8 cellular contexts compared by ENCODE assay signal in genomic region chr14:49868720-49869114, GRCh38. TPM values are rescaled to one million over a fixed set of nuclear protein-coding genes. Genes with fewer than 3 reads are reported as not detected.
DNase-seq lines count a peak whose midpoint lies in the region; ATAC-seq and TF ChIP-seq lines count a peak whose summit lies in the region.

No MANE protein-coding gene starts in this region.

- H3K27me3 ChIP-seq in GM23338 (ENCODE audit: insufficient read depth) (no peaks in the 10 kb centered on the region), skeletal muscle satellite cell (ENCODE audit: control insufficient read depth, insufficient read depth, low read length) (no peaks in the 10 kb centered on the region)

- no peak overlapping the region for H3K27ac ChIP-seq in GM23338 (ENCODE audit: low read depth)

- H3K27me3 Mint-ChIP-seq in GM23338 (ENCODE audit: insufficient read depth, low read depth, poor library complexity) (peaks cover 10% of the 10 kb centered on the region), T-cell (no peaks in the 10 kb centered on the region)

- ATAC-seq in GM23338: no peak
- no peak for ATAC-seq in T-cell (replicated peaks in 1 of 4)
- no peak for ATAC-seq in GM18519 (IDR thresholded peaks at IDR 0.05; ENCODE audit: low FRiP score, unreplicated experiment)

- H3K4me2 ChIP-seq in GM23338 (peak overlapping the region; percentile 94), skeletal muscle satellite cell (ENCODE audit: low read length) (peak overlapping the region; percentile 69)

- peak overlapping the region; percentile 98 for H2AFZ ChIP-seq in GM23338

- H3K36me3 Mint-ChIP-seq in GM23338 (ENCODE audit: low read depth) (no peaks in the 10 kb centered on the region; the same call in 2 of the 3 replicates), T-cell (no peaks in the 10 kb centered on the region)

- DNase-seq in GM23338 (ENCODE audit: low spot score) (no peak), T-cell (no peak), fibroblast of villous mesenchyme (ENCODE audit: low read depth) (no peak), mesenteric fat pad (ENCODE audit: low spot score) (no peak), SKM-1 (lab: John Stamatoyannopoulos, UW; ENCODE audit: unreplicated experiment) (no peak), SW 1271 (lab: John Stamatoyannopoulos, UW) (no peak)

- POLR2A ChIA-PET in T-cell (lab: Charles Lee): interaction anchor here (0.5 to 1.9 kb wide), 13 partner anchors 16 to 467 kb away, joined by 3 to 9 read pairs (median 4); partner anchors contain the start of genes ARF6 (in 1 of the 2), NEMF (in 1 of the 2) and VCPKMT (in 1 of the 2)

- H3K27ac Mint-ChIP-seq in GM23338 (no peak overlapping the region), T-cell (peak overlapping the region; percentile 97 to 98)

- H3K9me2 ChIP-seq in GM23338 (ENCODE audit: insufficient read depth): no peaks in the 10 kb centered on the region

- no peaks in the 10 kb centered on the region for H4K20me1 ChIP-seq in GM23338 (replicated peaks; ENCODE audit: insufficient read depth)

- CTCF ChIA-PET in T-cell (lab: Charles Lee): interaction anchor here (0.6 to 4.0 kb wide), 18 partner anchors 11 to 248 kb away, joined by 3 to 40 read pairs (median 6); partner anchors contain the start of genes ARF6 (in 1 of the 2), NEMF (in 1 of the 2) and VCPKMT (in 1 of the 2)

- H3K4me3 ChIP-seq in GM23338 (peak overlapping the region; percentile 70), fibroblast of villous mesenchyme (ENCODE audit: low read depth, low read length) (peak overlapping the region; percentile 64), skeletal muscle satellite cell (ENCODE audit: low read length) (peak overlapping the region; percentile 53)

- H3K4me3 Mint-ChIP-seq in GM23338 (peak overlapping the region; percentile 89), T-cell (peak overlapping the region; percentile 84 to 87 (median 86))

- H3K9me3 ChIP-seq in skeletal muscle satellite cell (replicated peaks; ENCODE audit: low read length): no peaks in the 10 kb centered on the region

- peak overlapping the region; percentile 73 for H3K9ac ChIP-seq in skeletal muscle satellite cell (ENCODE audit: low read depth, low read length)

- H3F3A ChIP-seq in GM23338 (replicated peaks; ENCODE audit: low read depth): no peaks in the 10 kb centered on the region

- H3K36me3 ChIP-seq in GM23338 (ENCODE audit: insufficient read depth): no peaks in the 10 kb centered on the region
- H3K36me3 ChIP-seq in skeletal muscle satellite cell (ENCODE audit: insufficient read depth, low read length): no peaks in the 10 kb centered on the region

- peaks cover 3% of the 10 kb centered on the region; the same call in 2 of the 3 replicates for H3K4me1 Mint-ChIP-seq in GM23338
- peaks cover 12 to 28% (median 15%) of the 10 kb centered on the region in 3 donors for H3K4me1 Mint-ChIP-seq in T-cell

- H3K9me3 Mint-ChIP-seq in GM23338: no peaks in the 10 kb centered on the region
- no peaks in the 10 kb centered on the region for H3K9me3 Mint-ChIP-seq in T-cell

- TF ChIP-seq CTCF in GM23338 (conservative IDR thresholded peaks at IDR 0.05; ENCODE audit: low read depth in 2 of 2) (no peak), fibroblast of villous mesenchyme (IDR thresholded peaks at IDR 0.05; ENCODE audit: insufficient read depth, low read depth, low read length) (no peak)

- peaks cover 5% of the 10 kb centered on the region; the same call in 1 of the 2 replicates for H3K4me1 ChIP-seq in GM23338 (ENCODE audit: insufficient read depth)
- peaks cover 19% of the 10 kb centered on the region for H3K4me1 ChIP-seq in skeletal muscle satellite cell (ENCODE audit: control insufficient read depth, insufficient read depth, low read length)

- no peaks in the 10 kb centered on the region for H3K79me2 ChIP-seq in GM23338 (replicated peaks; ENCODE audit: insufficient read depth)

TF ChIP-seq in GM23338, 12 proteins besides CTCF, POLR2A, EP300 and RAD21:
- no peak for TF ChIP-seq JUNB (IDR thresholded peaks at IDR 0.05; ENCODE audit: unreplicated experiment)
- no peak for TF ChIP-seq POLR2AphosphoS5 (IDR thresholded peaks at IDR 0.05; ENCODE audit: low read depth)
- no peak for TF ChIP-seq ZNF331 (CRISPR knock-in tag; IDR thresholded peaks at IDR 0.05; ENCODE audit: low read depth)
- no peak for TF ChIP-seq ZNF114 (CRISPR knock-in tag; IDR thresholded peaks at IDR 0.05)
- TF ChIP-seq STAT1 (IDR thresholded peaks at IDR 0.05; ENCODE audit: unreplicated experiment): no peak
- TF ChIP-seq NANOG (IDR thresholded peaks at IDR 0.05; ENCODE audit: borderline replicate concordance): no peak

RNA-seq across cellular contexts. Expression of gene NEMF, which starts 16.1 kb away (rescaled TPM):
- total RNA-seq in GM23338 (2014; rRNA removed; shearing (Covaris generic)): 54.7 and 58.4 TPM in 2 replicates
- 73.8 and 88.1 TPM in 2 replicates for polyA plus RNA-seq in GM23338 (2016; fragmentation: Nextera tagmentation; extraction: Ambion mirVana)
- 100 to 1,000 TPM in 1 of 5 donors, 10 to 100 TPM in 4; 73.0 to 106 (median 88.8) TPM for total RNA-seq in T-cell
- total RNA-seq in fibroblast of villous mesenchyme: 70.0 and 72.5 TPM in 2 replicates
- total RNA-seq in skeletal muscle satellite cell (2012; rRNA removed): 40.3 and 40.4 TPM in 2 replicates
- 72.0 TPM for total RNA-seq in mesenteric fat pad

RNA-seq across cellular contexts. Expression of gene ARF6, which starts 24.2 kb away (rescaled TPM):
- total RNA-seq in GM23338 (2014; rRNA removed; shearing (Covaris generic)): 60.1 and 73.1 TPM in 2 replicates
- 42.5 and 47.8 TPM in 2 replicates for polyA plus RNA-seq in GM23338 (2016; fragmentation: Nextera tagmentation; extraction: Ambion mirVana)
- total RNA-seq in T-cell (100 to 1,000 TPM in 1 of 5 donors, 10 to 100 TPM in 4; 72.0 to 111 (median 93.6) TPM), fibroblast of villous mesenchyme (60.2 and 111 TPM in 2 replicates), mesenteric fat pad (61.5 TPM)
- total RNA-seq in skeletal muscle satellite cell (2012; rRNA removed): 67.9 and 81.0 TPM in 2 replicates
